ENCODE assay signal across 15 cellular contexts in the genomic region with DNA sequence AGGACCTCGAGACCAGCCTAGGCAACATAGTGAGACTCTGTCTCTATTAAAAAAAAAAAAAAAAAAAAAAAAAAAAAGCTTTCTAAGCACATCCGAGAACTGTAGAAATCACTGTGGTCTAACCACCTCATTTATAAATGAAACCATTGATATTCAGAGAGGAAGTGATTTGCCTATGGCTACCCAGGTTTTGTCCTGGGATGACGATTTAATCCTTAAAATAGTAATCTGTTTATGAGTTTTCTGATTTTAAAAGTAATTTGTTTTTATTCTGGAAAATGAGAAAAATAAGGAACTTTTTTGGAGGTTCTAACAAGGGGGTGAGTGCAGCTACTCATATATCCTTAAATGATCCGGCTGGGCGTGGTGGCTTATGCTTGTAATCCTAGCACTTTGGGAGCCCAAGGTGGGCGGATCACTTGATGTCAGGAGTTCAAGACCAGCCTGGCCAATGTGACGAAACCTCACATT. TPM values are rescaled to one million over a fixed set of nuclear protein-coding genes. Genes with fewer than 3 reads are reported as not detected.
DNase-seq lines count a peak whose midpoint lies in the region; ATAC-seq and TF ChIP-seq lines count a peak whose summit lies in the region.
"Had no signal": no experiment of that assay in that cellular context is flagged by ENCODE, and none has a peak within 500 bp of the region (broad histone marks: within the 10 kb centered on the region; RNA-seq: fewer than 3 reads in every experiment).

No MANE protein-coding gene starts in this region.

- intact Hi-C loops in CD14-positive monocyte (cut with micrococcal nuclease) = no loop called here

- no peak for TF ChIP-seq CTCF in CD14-positive monocyte (IDR thresholded peaks at IDR 0.05)

- no peak overlapping the region for H3K4me3 ChIP-seq in Jurkat, Clone E6-1 (ENCODE audit: low read length)
- H3K4me3 ChIP-seq: GM23248, left ventricle myocardium inferior, thyroid gland had no signal

- peaks cover 30% of the 10 kb centered on the region for H3K4me1 Mint-ChIP-seq in stimulated activated naive CD8-positive, alpha-beta T cell treated with anti-CD3 and anti-CD28 coated beads, Interleukin-15, amount 100 ng/mL, for 72 hours
- peaks cover 20 to 23% of the 10 kb centered on the region in 2 donors for H3K4me1 Mint-ChIP-seq in stimulated activated naive B cell treated with anti-CD40 and anti-IgM and Interleukin-4, amounts not matched to agents 10 μg/mL and 1 μg/mL and 100 μg/mL, for 72 hours
- H3K4me1 Mint-ChIP-seq in CD14-positive monocyte = peaks cover 5% of the 10 kb centered on the region

- no peak overlapping the region for H3K4me3 Mint-ChIP-seq in stimulated activated naive CD8-positive, alpha-beta T cell treated with anti-CD3 and anti-CD28 coated beads, Interleukin-15, amount 100 ng/mL, for 72 hours
- no peak overlapping the region for H3K4me3 Mint-ChIP-seq in stimulated activated naive B cell treated with anti-CD40 and anti-IgM and Interleukin-4, amounts not matched to agents 10 μg/mL and 1 μg/mL and 100 μg/mL, for 72 hours
- H3K4me3 Mint-ChIP-seq in CD14-positive monocyte = no peak overlapping the region

- H3K27me3 Mint-ChIP-seq in stimulated activated naive CD8-positive, alpha-beta T cell treated with anti-CD3 and anti-CD28 coated beads, Interleukin-15, amount 100 ng/mL, for 72 hours = no peaks in the 10 kb centered on the region
- peaks cover 18 to 19% of the 10 kb centered on the region in 2 donors for H3K27me3 Mint-ChIP-seq in stimulated activated naive B cell treated with anti-CD40 and anti-IgM and Interleukin-4, amounts not matched to agents 10 μg/mL and 1 μg/mL and 100 μg/mL, for 72 hours
- H3K27me3 Mint-ChIP-seq in CD14-positive monocyte (ENCODE audit: low read depth in 3 of 3) = peaks cover 0 to 4% (median under 1%) of the 10 kb centered on the region in 3 donors

- no peaks in the 10 kb centered on the region for H3K36me3 Mint-ChIP-seq in stimulated activated naive B cell treated with anti-CD40 and anti-IgM and Interleukin-4, amounts not matched to agents 10 μg/mL and 1 μg/mL and 100 μg/mL, for 72 hours
- H3K36me3 Mint-ChIP-seq in CD14-positive monocyte = no peaks in the 10 kb centered on the region

- H3K9me3 Mint-ChIP-seq in stimulated activated naive CD8-positive, alpha-beta T cell treated with anti-CD3 and anti-CD28 coated beads, Interleukin-15, amount 100 ng/mL, for 72 hours = no peaks in the 10 kb centered on the region
- no peaks in the 10 kb centered on the region for H3K9me3 Mint-ChIP-seq in stimulated activated naive B cell treated with anti-CD40 and anti-IgM and Interleukin-4, amounts not matched to agents 10 μg/mL and 1 μg/mL and 100 μg/mL, for 72 hours
- H3K9me3 Mint-ChIP-seq in CD14-positive monocyte = no peaks in the 10 kb centered on the region

- ATAC-seq in stimulated activated naive CD8-positive, alpha-beta T cell treated with anti-CD3 and anti-CD28 coated beads, Interleukin-15, amount 100 ng/mL, for 72 hours = peak; percentile 55
- ATAC-seq in stimulated activated naive CD8-positive, alpha-beta T cell treated with anti-CD3 and anti-CD28 coated beads, Interleukin-15, Interleukin-2, amounts not matched to agents 100 U/mL and 50 U/mL, for 24 hours = no peak
- peak; percentile 40 for ATAC-seq in HG02642 (IDR thresholded peaks at IDR 0.05; ENCODE audit: poor library complexity, unreplicated experiment)
- peak; percentile 85 for ATAC-seq in stimulated activated naive B cell treated with anti-CD40 and anti-IgM and Interleukin-4, amounts not matched to agents 10 μg/mL and 1 μg/mL and 100 μg/mL, for 72 hours (replicated peaks)

- H3K27ac Mint-ChIP-seq in stimulated activated naive CD8-positive, alpha-beta T cell treated with anti-CD3 and anti-CD28 coated beads, Interleukin-15, amount 100 ng/mL, for 72 hours = no peak overlapping the region
- H3K27ac Mint-ChIP-seq in stimulated activated naive B cell treated with anti-CD40 and anti-IgM and Interleukin-4, amounts not matched to agents 10 μg/mL and 1 μg/mL and 100 μg/mL, for 72 hours = no peak overlapping the region
- no peak overlapping the region for H3K27ac Mint-ChIP-seq in CD14-positive monocyte

- DNase-seq in stimulated activated naive CD8-positive, alpha-beta T cell treated with anti-CD3 and anti-CD28 coated beads, Interleukin-15, amount 100 ng/mL, for 72 hours = no peak
- no peak for DNase-seq in stimulated activated naive CD8-positive, alpha-beta T cell treated with anti-CD3 and anti-CD28 coated beads, Interleukin-15, Interleukin-2, amounts not matched to agents 100 U/mL and 50 U/mL, for 24 hours
- peak; percentile 73 for DNase-seq in Jurkat, Clone E6-1 (ENCODE audit: low read depth, low spot score)
- DNase-seq in stimulated activated naive B cell treated with anti-CD40 and anti-IgM and Interleukin-4, amounts not matched to agents 10 μg/mL and 1 μg/mL and 100 μg/mL, for 72 hours = no peak
- DNase-seq in CD14-positive monocyte (ENCODE audit: low spot score) (no peak), NCI-H2171 treated with DMSO at 0.1 percent for 48 hours (lab: John Stamatoyannopoulos, UW) (no peak), NCI-H187 (lab: John Stamatoyannopoulos, UW) (no peak)
- DNase-seq: ACHN; GM23248; left ventricle myocardium inferior; NCI-H2081; posterior cingulate gyrus; stimulated activated CD4-positive, alpha-beta T cell treated with anti-CD3 and anti-CD28 coated beads, Interleukin-4, amount 100 ng/mL, for 4 hours; thyroid gland had no signal

RNA-seq across cellular contexts. Expression of a gene that starts 6.5 kb away (rescaled TPM):
- 37.9 TPM for polyA plus RNA-seq in Jurkat, Clone E6-1 (2012; ENCODE audit: insufficient read depth, insufficient read length)
- 10 to 100 TPM; 30.7 to 37.8 TPM for polyA plus RNA-seq in CD14-positive monocyte

RNA-seq across cellular contexts. Expression of a gene that starts 24.4 kb away (rescaled TPM):
- polyA plus RNA-seq in Jurkat, Clone E6-1 (2012; ENCODE audit: insufficient read depth, insufficient read length) = 12.2 TPM
- 1 to 10 TPM; 7.0 to 9.5 TPM for polyA plus RNA-seq in CD14-positive monocyte

RNA-seq across cellular contexts. Expression of a gene that starts 43.5 kb away (rescaled TPM):
- 29.3 TPM for polyA plus RNA-seq in Jurkat, Clone E6-1 (2012; ENCODE audit: insufficient read depth, insufficient read length)
- polyA plus RNA-seq in CD14-positive monocyte = 10 to 100 TPM; 19.7 to 25.1 TPM
